In genomic region chr12:72433298-72433697, GRCh38 we compare ENCODE assay signal across 23 cellular contexts.
"Had no signal": no experiment of that assay in that cellular context is flagged by ENCODE, and none has a peak within 500 bp of the region (broad histone marks: within the 10 kb centered on the region; RNA-seq: fewer than 3 reads in every experiment).

No MANE protein-coding gene starts in this region.

- FAIRE-seq: HTR-8/SVneo, K562 had no signal

- H3K27me3 ChIP-seq: SJSA1 had no signal

- H3K27ac ChIP-seq: HL-60, KMS-11, SJSA1, SK-N-MC had no signal

- H3K4me1 ChIP-seq: SJSA1 had no signal

- H3K4me3 ChIP-seq: K562, SJSA1, SK-N-MC had no signal

- ATAC-seq: K562, Panc1 had no signal

- H3K9ac ChIP-seq: KMS-11 had no signal

- DNase-seq: Kasumi-1, MM.1S, NCI-H1092 treated with DMSO at 0.1 percent for 48 hours, NCI-H1436, NCI-H187, NCI-H2029, NCI-H2081 treated with DMSO at 0.1 percent for 48 hours, NCI-H2171, NCI-H226, NCI-H446, NCI-H510A, NCI-H524 treated with DMSO at 0.1 percent for 48 hours, NCI-H69, NCI-H774, Right ventricle myocardium superior, SIG-M5 had no signal

- H3K36me3 ChIP-seq: SJSA1 had no signal

- H3K9me3 ChIP-seq: SJSA1 had no signal
